Comparison of ENCODE assay signal across 2 cellular contexts in the genomic region with DNA sequence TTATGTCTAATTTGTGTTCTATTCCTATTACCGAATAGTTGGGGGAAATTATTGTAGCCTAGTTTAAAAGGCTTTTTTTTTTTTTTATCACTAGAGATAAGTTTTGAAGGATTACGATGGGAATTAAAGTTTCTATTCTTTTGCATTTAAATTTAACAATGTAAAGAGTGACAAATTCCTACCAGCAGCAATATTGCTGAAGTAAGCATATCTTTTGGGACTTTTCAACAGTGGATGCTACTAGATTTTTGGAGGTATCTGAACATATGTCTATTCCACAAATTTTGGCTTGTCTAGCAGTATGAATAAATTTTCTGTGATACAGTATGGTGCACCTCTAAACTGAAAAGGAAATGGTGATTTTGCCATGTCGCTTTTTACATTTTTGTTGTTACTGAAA.
TF ChIP-seq lines count a peak whose summit lies in the region.

No MANE protein-coding gene starts in this region.

TF ChIP-seq in IMR-90, 13 proteins besides CTCF, POLR2A, EP300 and RAD21 (continued from another document):
- no peak for TF ChIP-seq RFX5 (IDR thresholded peaks at IDR 0.05; ENCODE audit: low read depth, low read length)

TF ChIP-seq in WTC11, 78 proteins besides CTCF, POLR2A, EP300 and RAD21:
- TF ChIP-seq, protein P1, sequence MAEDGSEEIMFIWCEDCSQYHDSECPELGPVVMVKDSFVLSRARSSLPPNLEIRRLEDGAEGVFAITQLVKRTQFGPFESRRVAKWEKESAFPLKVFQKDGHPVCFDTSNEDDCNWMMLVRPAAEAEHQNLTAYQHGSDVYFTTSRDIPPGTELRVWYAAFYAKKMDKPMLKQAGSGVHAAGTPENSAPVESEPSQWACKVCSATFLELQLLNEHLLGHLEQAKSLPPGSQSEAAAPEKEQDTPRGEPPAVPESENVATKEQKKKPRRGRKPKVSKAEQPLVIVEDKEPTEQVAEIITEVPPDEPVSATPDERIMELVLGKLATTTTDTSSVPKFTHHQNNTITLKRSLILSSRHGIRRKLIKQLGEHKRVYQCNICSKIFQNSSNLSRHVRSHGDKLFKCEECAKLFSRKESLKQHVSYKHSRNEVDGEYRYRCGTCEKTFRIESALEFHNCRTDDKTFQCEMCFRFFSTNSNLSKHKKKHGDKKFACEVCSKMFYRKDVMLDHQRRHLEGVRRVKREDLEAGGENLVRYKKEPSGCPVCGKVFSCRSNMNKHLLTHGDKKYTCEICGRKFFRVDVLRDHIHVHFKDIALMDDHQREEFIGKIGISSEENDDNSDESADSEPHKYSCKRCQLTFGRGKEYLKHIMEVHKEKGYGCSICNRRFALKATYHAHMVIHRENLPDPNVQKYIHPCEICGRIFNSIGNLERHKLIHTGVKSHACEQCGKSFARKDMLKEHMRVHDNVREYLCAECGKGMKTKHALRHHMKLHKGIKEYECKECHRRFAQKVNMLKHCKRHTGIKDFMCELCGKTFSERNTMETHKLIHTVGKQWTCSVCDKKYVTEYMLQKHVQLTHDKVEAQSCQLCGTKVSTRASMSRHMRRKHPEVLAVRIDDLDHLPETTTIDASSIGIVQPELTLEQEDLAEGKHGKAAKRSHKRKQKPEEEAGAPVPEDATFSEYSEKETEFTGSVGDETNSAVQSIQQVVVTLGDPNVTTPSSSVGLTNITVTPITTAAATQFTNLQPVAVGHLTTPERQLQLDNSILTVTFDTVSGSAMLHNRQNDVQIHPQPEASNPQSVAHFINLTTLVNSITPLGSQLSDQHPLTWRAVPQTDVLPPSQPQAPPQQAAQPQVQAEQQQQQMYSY (CRISPR knock-in tag; IDR thresholded peaks at IDR 0.05) = no peak
- TF ChIP-seq PRRX2 (CRISPR knock-in tag; IDR thresholded peaks at IDR 0.05) = no peak
- TF ChIP-seq TEAD1 (CRISPR knock-in tag; IDR thresholded peaks at IDR 0.05) = no peak
- TF ChIP-seq, protein P2, sequence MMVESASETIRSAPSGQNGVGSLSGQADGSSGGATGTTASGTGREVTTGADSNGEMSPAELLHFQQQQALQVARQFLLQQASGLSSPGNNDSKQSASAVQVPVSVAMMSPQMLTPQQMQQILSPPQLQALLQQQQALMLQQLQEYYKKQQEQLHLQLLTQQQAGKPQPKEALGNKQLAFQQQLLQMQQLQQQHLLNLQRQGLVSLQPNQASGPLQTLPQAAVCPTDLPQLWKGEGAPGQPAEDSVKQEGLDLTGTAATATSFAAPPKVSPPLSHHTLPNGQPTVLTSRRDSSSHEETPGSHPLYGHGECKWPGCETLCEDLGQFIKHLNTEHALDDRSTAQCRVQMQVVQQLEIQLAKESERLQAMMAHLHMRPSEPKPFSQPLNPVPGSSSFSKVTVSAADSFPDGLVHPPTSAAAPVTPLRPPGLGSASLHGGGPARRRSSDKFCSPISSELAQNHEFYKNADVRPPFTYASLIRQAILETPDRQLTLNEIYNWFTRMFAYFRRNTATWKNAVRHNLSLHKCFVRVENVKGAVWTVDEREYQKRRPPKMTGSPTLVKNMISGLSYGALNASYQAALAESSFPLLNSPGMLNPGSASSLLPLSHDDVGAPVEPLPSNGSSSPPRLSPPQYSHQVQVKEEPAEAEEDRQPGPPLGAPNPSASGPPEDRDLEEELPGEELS (CRISPR knock-in tag; IDR thresholded peaks at IDR 0.05) = no peak
- TF ChIP-seq TP53 (CRISPR knock-in tag; IDR thresholded peaks at IDR 0.05) = no peak
- TF ChIP-seq, protein P3, sequence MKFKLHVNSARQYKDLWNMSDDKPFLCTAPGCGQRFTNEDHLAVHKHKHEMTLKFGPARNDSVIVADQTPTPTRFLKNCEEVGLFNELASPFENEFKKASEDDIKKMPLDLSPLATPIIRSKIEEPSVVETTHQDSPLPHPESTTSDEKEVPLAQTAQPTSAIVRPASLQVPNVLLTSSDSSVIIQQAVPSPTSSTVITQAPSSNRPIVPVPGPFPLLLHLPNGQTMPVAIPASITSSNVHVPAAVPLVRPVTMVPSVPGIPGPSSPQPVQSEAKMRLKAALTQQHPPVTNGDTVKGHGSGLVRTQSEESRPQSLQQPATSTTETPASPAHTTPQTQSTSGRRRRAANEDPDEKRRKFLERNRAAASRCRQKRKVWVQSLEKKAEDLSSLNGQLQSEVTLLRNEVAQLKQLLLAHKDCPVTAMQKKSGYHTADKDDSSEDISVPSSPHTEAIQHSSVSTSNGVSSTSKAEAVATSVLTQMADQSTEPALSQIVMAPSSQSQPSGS (CRISPR knock-in tag; IDR thresholded peaks at IDR 0.05; ENCODE audit: borderline replicate concordance, low read depth) = no peak
- TF ChIP-seq NR2C2 (CRISPR knock-in tag; IDR thresholded peaks at IDR 0.05) = no peak
- no peak for TF ChIP-seq MXD4 (CRISPR knock-in tag; IDR thresholded peaks at IDR 0.05; ENCODE audit: borderline replicate concordance)
- TF ChIP-seq, protein P4, sequence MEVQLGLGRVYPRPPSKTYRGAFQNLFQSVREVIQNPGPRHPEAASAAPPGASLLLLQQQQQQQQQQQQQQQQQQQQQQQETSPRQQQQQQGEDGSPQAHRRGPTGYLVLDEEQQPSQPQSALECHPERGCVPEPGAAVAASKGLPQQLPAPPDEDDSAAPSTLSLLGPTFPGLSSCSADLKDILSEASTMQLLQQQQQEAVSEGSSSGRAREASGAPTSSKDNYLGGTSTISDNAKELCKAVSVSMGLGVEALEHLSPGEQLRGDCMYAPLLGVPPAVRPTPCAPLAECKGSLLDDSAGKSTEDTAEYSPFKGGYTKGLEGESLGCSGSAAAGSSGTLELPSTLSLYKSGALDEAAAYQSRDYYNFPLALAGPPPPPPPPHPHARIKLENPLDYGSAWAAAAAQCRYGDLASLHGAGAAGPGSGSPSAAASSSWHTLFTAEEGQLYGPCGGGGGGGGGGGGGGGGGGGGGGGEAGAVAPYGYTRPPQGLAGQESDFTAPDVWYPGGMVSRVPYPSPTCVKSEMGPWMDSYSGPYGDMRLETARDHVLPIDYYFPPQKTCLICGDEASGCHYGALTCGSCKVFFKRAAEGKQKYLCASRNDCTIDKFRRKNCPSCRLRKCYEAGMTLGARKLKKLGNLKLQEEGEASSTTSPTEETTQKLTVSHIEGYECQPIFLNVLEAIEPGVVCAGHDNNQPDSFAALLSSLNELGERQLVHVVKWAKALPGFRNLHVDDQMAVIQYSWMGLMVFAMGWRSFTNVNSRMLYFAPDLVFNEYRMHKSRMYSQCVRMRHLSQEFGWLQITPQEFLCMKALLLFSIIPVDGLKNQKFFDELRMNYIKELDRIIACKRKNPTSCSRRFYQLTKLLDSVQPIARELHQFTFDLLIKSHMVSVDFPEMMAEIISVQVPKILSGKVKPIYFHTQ (CRISPR knock-in tag; IDR thresholded peaks at IDR 0.05) = no peak
